Comparison of ENCODE assay signal across 11 cellular contexts in the genomic region with DNA sequence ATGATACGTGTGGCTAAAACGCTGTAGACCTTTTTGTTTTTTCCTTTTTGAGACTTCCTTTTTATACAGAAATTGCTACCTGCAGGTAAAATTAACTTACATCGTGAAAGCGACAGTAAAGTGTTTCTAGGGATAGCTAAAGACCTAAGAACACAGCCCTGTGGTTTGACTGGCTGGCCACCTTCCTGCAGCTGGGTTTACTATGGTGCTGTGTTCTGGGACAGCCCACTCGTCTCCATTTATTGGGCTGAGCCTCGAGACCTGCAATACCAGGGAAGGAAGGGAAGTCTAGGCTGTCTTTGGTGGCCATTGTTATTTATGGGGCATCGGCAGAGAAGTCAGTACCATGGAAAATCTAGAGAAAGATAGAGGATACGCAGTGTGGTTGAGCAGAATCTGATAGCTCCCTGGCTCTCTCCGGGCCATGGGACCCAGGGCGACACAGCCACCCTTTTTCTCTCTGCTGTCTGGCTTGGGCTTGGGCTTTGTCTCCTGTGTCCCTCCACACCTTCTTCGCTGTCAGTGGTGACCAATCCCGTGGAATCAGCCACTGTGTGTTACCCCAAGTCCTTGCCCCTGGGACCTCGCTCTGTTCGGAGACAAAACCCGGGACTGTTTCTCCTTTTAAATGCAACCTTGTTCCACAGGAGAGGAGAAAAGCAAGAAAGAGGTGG. TPM values are rescaled to one million over a fixed set of nuclear protein-coding genes. Genes with fewer than 3 reads are reported as not detected.
DNase-seq lines count a peak whose midpoint lies in the region; ATAC-seq and TF ChIP-seq lines count a peak whose summit lies in the region.
"Had no signal": no experiment of that assay in that cellular context is flagged by ENCODE, and none has a peak within 500 bp of the region (broad histone marks: within the 10 kb centered on the region; RNA-seq: fewer than 3 reads in every experiment).

No MANE protein-coding gene starts in this region.

- TF ChIP-seq POLR2A in tibial nerve (IDR thresholded peaks at IDR 0.05): no peak

- intact Hi-C loops in activated CD4-positive, alpha-beta T cell treated with anti-CD3 and anti-CD28 coated beads, Interleukin-2, amount 10 ng/mL, durations not matched to agents 24 days and 14 days (cut with micrococcal nuclease): no loop called here
- intact Hi-C loops in dorsolateral prefrontal cortex (cut with DNase I): no loop called here

- no peak overlapping the region for H3K4me3 Mint-ChIP-seq in activated CD4-positive, alpha-beta T cell treated with anti-CD3 and anti-CD28 coated beads, Interleukin-2, amount 10 ng/mL, durations not matched to agents 24 days and 14 days
- H3K4me3 Mint-ChIP-seq in naive B cell: peak overlapping the region in 5 of 8 donors; percentile 10 to 82 (median 75)
- H3K4me3 Mint-ChIP-seq: memory B cell had no signal

- WGBS in tibial nerve, 2 donors: 68 to 74% methylated on average over 15 of the region's 15 CpGs

- no peak for ATAC-seq in naive B cell (ENCODE audit: low read depth in 2 of 2)
- no peak for ATAC-seq in HG02970 (IDR thresholded peaks at IDR 0.05; ENCODE audit: low FRiP score, unreplicated experiment)
- ATAC-seq: PC-3 had no signal

- peaks cover 0 to 5% (median 0%) of the 10 kb centered on the region in 3 donors for H3K36me3 ChIP-seq in tibial nerve

- DNase-seq in activated CD4-positive, alpha-beta T cell treated with anti-CD3 and anti-CD28 coated beads, Interleukin-2, amount 10 ng/mL, durations not matched to agents 24 days and 14 days: no peak
- DNase-seq in activated CD4-positive, alpha-beta T cell treated with anti-CD3 and anti-CD28 coated beads for 48 hours: no peak
- DNase-seq in dorsolateral prefrontal cortex (no peak), naive B cell (no peak), tibial nerve (ENCODE audit: low spot score in 2 of 2) (no peak), iPS-NIHi11 (ENCODE audit: low spot score) (no peak), NCI-H526 (lab: John Stamatoyannopoulos, UW) (no peak)
- DNase-seq: NCI-H187, PC-3 had no signal

- no peaks in the 10 kb centered on the region for H3K27me3 ChIP-seq in dorsolateral prefrontal cortex
- no peaks in the 10 kb centered on the region for H3K27me3 ChIP-seq in tibial nerve

- peak overlapping the region in 43 of 59 donors; percentile 2 to 80 (median 44) for H3K27ac ChIP-seq in dorsolateral prefrontal cortex
- peak overlapping the region in 3 of 4 donors; percentile 46 to 84 (median 58) for H3K27ac ChIP-seq in tibial nerve

- no peaks in the 10 kb centered on the region for H3K9me3 ChIP-seq in tibial nerve

- peaks cover 83% of the 10 kb centered on the region for H3K4me1 Mint-ChIP-seq in activated CD4-positive, alpha-beta T cell treated with anti-CD3 and anti-CD28 coated beads, Interleukin-2, amount 10 ng/mL, durations not matched to agents 24 days and 14 days
- H3K4me1 Mint-ChIP-seq in naive B cell: peaks cover 74 to 86% (median 83%) of the 10 kb centered on the region in 3 donors

- TF ChIP-seq EP300 in tibial nerve (IDR thresholded peaks at IDR 0.05): no peak

- peaks cover 0 to 92% (median 60%) of the 10 kb centered on the region in 4 donors for H3K4me1 ChIP-seq in tibial nerve

- H3K27ac Mint-ChIP-seq in activated CD4-positive, alpha-beta T cell treated with anti-CD3 and anti-CD28 coated beads, Interleukin-2, amount 10 ng/mL, durations not matched to agents 24 days and 14 days: peak overlapping the region; percentile 18
- H3K27ac Mint-ChIP-seq in naive B cell: peak overlapping the region in 5 of 6 donors; percentile 29 to 93 (median 79)
- H3K27ac Mint-ChIP-seq: memory B cell had no signal

- TF ChIP-seq CTCF in dorsolateral prefrontal cortex (IDR thresholded peaks at IDR 0.05 in 54 of 56, conservative IDR thresholded peaks at IDR 0.05 in 2 of 56; ENCODE audit: low read depth in 1 of 56, partially characterized antibody in 56 of 56) (no peak), tibial nerve (IDR thresholded peaks at IDR 0.05) (no peak)

- H3K36me3 Mint-ChIP-seq in activated CD4-positive, alpha-beta T cell treated with anti-CD3 and anti-CD28 coated beads, Interleukin-2, amount 10 ng/mL, durations not matched to agents 24 days and 14 days (ENCODE audit: low read depth): peaks cover 29% of the 10 kb centered on the region
- H3K36me3 Mint-ChIP-seq in naive B cell: peaks cover 4 to 7% of the 10 kb centered on the region in 2 donors

- no peaks in the 10 kb centered on the region for H3K9me3 Mint-ChIP-seq in activated CD4-positive, alpha-beta T cell treated with anti-CD3 and anti-CD28 coated beads, Interleukin-2, amount 10 ng/mL, durations not matched to agents 24 days and 14 days
- no peaks in the 10 kb centered on the region for H3K9me3 Mint-ChIP-seq in naive B cell
- H3K9me3 Mint-ChIP-seq: memory B cell had no signal

- H3K4me3 ChIP-seq in dorsolateral prefrontal cortex: no peak overlapping the region
- H3K4me3 ChIP-seq in tibial nerve: no peak overlapping the region

- H3K27me3 Mint-ChIP-seq in activated CD4-positive, alpha-beta T cell treated with anti-CD3 and anti-CD28 coated beads, Interleukin-2, amount 10 ng/mL, durations not matched to agents 24 days and 14 days: no peaks in the 10 kb centered on the region
- H3K27me3 Mint-ChIP-seq in naive B cell: no peaks in the 10 kb centered on the region
- H3K27me3 Mint-ChIP-seq: memory B cell had no signal

RNA-seq across cellular contexts. Expression of a gene that starts 30.9 kb away (rescaled TPM):
- 243 and 257 TPM in 2 replicates for total RNA-seq in activated CD4-positive, alpha-beta T cell treated with anti-CD3 and anti-CD28 coated beads, Interleukin-2, amount 10 ng/mL, durations not matched to agents 24 days and 14 days
- 100 to 1,000 TPM; 271 to 539 (median 377) TPM for total RNA-seq in dorsolateral prefrontal cortex
- 10 to 100 TPM in 4 of 6 donors, 1 to 10 TPM in 2; 6.8 to 15.8 (median 10.6) TPM for polyA plus RNA-seq in naive B cell (ENCODE audit: low read depth in 6 of 6)
- total RNA-seq in tibial nerve: 100 to 1,000 TPM; 342 to 463 (median 382) TPM

RNA-seq across cellular contexts. Expression of a gene that starts 59.4 kb away (rescaled TPM):
- total RNA-seq in activated CD4-positive, alpha-beta T cell treated with anti-CD3 and anti-CD28 coated beads, Interleukin-2, amount 10 ng/mL, durations not matched to agents 24 days and 14 days: 321 and 322 TPM in 2 replicates
- total RNA-seq in dorsolateral prefrontal cortex (100 to 1,000 TPM; 165 to 292 (median 241) TPM), tibial nerve (100 to 1,000 TPM; 326 to 534 (median 466) TPM)
- polyA plus RNA-seq in naive B cell (ENCODE audit: low read depth in 6 of 6): 100 to 1,000 TPM; 307 to 347 (median 330) TPM
